Comparison of ENCODE assay signal across 8 cellular contexts in genomic region chr13:32905063-32905863, GRCh38.
A peak's percentile ranks its signal among the peaks of the same experiment; 100 is the strongest.
DNase-seq lines count a peak whose midpoint lies in the region; ATAC-seq and TF ChIP-seq lines count a peak whose summit lies in the region.

No MANE protein-coding gene starts in this region.

- POLR2A ChIA-PET in WTC11 (lab: Charles Lee): no interaction called here

- H3K4me1 ChIP-seq in skeletal muscle satellite cell (ENCODE audit: control insufficient read depth, insufficient read depth, low read length): peaks cover 18% of the 10 kb centered on the region

- no peaks in the 10 kb centered on the region for H3K36me3 Mint-ChIP-seq in WTC11

- H3K9me3 ChIP-seq in skeletal muscle satellite cell (replicated peaks; ENCODE audit: low read length): no peaks in the 10 kb centered on the region

- H3K9me3 Mint-ChIP-seq in WTC11: peaks cover 11% of the 10 kb centered on the region

- CTCF ChIA-PET in WTC11 (lab: Charles Lee): no interaction called here

- no peaks in the 10 kb centered on the region for H3K27me3 ChIP-seq in skeletal muscle satellite cell (ENCODE audit: control insufficient read depth, insufficient read depth, low read length)

- TF ChIP-seq CTCF in WTC11 (IDR thresholded peaks at IDR 0.05): no peak

- H3K4me2 ChIP-seq in skeletal muscle satellite cell (ENCODE audit: low read length): peak overlapping the region; percentile 1

- ATAC-seq in HG03139 (IDR thresholded peaks at IDR 0.05; ENCODE audit: unreplicated experiment): peak; percentile 64
- ATAC-seq in WTC11: peak; percentile 44
- ATAC-seq in left colon: no peak

- intact Hi-C loops in left colon (cut with DNase I, micrococcal nuclease): no loop called here

- H3K9ac ChIP-seq in skeletal muscle satellite cell (ENCODE audit: low read depth, low read length): no peak overlapping the region

- peak overlapping the region; percentile 54 for H3K27ac Mint-ChIP-seq in WTC11

- peaks cover 3% of the 10 kb centered on the region; the same call in 1 of the 2 replicates for H3K27me3 Mint-ChIP-seq in WTC11 (ENCODE audit: low read depth)

- in situ Hi-C loops in G401 (cut with HindIII; ENCODE audit: low sequenced_read_pairs): no loop called here

- no peak overlapping the region for H3K4me3 ChIP-seq in skeletal muscle satellite cell (ENCODE audit: low read length)

- DNase-seq in activated CD4-positive, alpha-beta T cell treated with anti-CD3 and anti-CD28 coated beads for 48 hours: peak; percentile 47
- no peak for DNase-seq in activated CD4-positive, alpha-beta T cell treated with anti-CD3 and anti-CD28 coated beads, Interleukin-2, amount 50 U/mL, for 1 hour
- no peak for DNase-seq in WTC11 (ENCODE audit: low spot score)
- DNase-seq in G401 (ENCODE audit: low spot score): no peak
- DNase-seq in left colon: no peak
- DNase-seq in DMS153 treated with DMSO at 0.1 percent for 48 hours (lab: John Stamatoyannopoulos, UW; ENCODE audit: unreplicated experiment): no peak

- H3K36me3 ChIP-seq in skeletal muscle satellite cell (ENCODE audit: insufficient read depth, low read length): no peaks in the 10 kb centered on the region

- peaks cover 27% of the 10 kb centered on the region for H3K4me1 Mint-ChIP-seq in WTC11

- H3K4me3 Mint-ChIP-seq in WTC11: no peak overlapping the region

TF ChIP-seq in WTC11, 78 proteins besides CTCF, POLR2A, EP300 and RAD21:
- no peak for TF ChIP-seq ZNF317 (CRISPR knock-in tag; IDR thresholded peaks at IDR 0.05; ENCODE audit: borderline replicate concordance, low read depth)
- TF ChIP-seq TCF7 (CRISPR knock-in tag; IDR thresholded peaks at IDR 0.05; ENCODE audit: low read depth): no peak
- TF ChIP-seq ZNF263 (CRISPR knock-in tag; IDR thresholded peaks at IDR 0.05; ENCODE audit: low read depth): no peak
- TF ChIP-seq FOXP4 (CRISPR knock-in tag; IDR thresholded peaks at IDR 0.05): no peak
- no peak for TF ChIP-seq JUN (CRISPR knock-in tag; IDR thresholded peaks at IDR 0.05)
- no peak for TF ChIP-seq ZBTB43 (CRISPR knock-in tag; IDR thresholded peaks at IDR 0.05)
- TF ChIP-seq ARID4B (CRISPR knock-in tag; IDR thresholded peaks at IDR 0.05; ENCODE audit: borderline replicate concordance): no peak
- no peak for TF ChIP-seq EMX1 (CRISPR knock-in tag; IDR thresholded peaks at IDR 0.05)
- no peak for TF ChIP-seq E2F4 (CRISPR knock-in tag; IDR thresholded peaks at IDR 0.05; ENCODE audit: borderline replicate concordance, low read depth)
- no peak for TF ChIP-seq SP1 (CRISPR knock-in tag; conservative IDR thresholded peaks at IDR 0.05)
- TF ChIP-seq ZNF232 (CRISPR knock-in tag; IDR thresholded peaks at IDR 0.05): no peak
- TF ChIP-seq NFATC4 (CRISPR knock-in tag; IDR thresholded peaks at IDR 0.05): no peak
